8 cellular contexts compared by ENCODE assay signal in the genomic region with DNA sequence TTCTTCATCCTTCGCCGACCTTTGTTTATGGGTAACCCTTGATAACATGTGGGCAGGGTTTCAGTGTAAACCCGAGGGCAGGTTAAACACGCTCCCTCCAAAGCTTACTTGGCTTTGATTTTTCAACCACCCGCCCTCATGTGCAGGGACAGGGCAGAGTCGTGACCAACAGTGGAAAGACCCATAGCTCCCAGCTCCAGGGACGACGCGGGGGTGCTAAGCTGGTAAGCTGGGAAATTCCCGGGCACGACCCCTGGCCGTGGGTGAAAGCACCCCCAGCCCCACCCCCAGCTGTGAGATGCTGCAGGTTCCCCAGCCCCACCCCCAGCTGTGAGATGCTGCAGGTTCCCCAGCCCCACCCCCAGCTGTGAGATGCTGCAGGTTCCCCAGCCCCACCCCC. TPM values are rescaled to one million over a fixed set of nuclear protein-coding genes. Genes with fewer than 3 reads are reported as not detected.
A peak's percentile ranks its signal among the peaks of the same experiment; 100 is the strongest.
DNase-seq lines count a peak whose midpoint lies in the region; ATAC-seq and TF ChIP-seq lines count a peak whose summit lies in the region.
"Not testable (repeated sequence)": the region's sequence is repeated elsewhere in the genome, so short reads cannot be mapped to it uniquely, and the experiment has no call there.

No MANE protein-coding gene starts in this region.

- CTCF ChIA-PET in PC-3 (lab: Charles Lee): not testable (repeated sequence)

- BruUV-seq in PC-3 (replicated peaks; lab: Mats Ljungman, UMichigan): not testable (repeated sequence)

- H3K9ac ChIP-seq in BLaER1: not testable (repeated sequence)
- peak overlapping the region; percentile 55; the same call in 1 of the 2 replicates for H3K9ac ChIP-seq in PC-3 (ENCODE audit: low read length)

- H3K4me1 ChIP-seq in BLaER1: peaks cover 89% of the 10 kb centered on the region
- peaks cover 30% of the 10 kb centered on the region for H3K4me1 ChIP-seq in PC-3 (ENCODE audit: insufficient read depth, low read length)
- H3K4me1 ChIP-seq in right lobe of liver: peaks cover 0 to 14% (median 2%) of the 10 kb centered on the region in 4 donors
- peaks cover 14 to 58% (median 43%) of the 10 kb centered on the region in 4 donors for H3K4me1 ChIP-seq in stomach

- not testable (repeated sequence) for H3K9me3 Mint-ChIP-seq in endothelial cell (ENCODE audit: unreplicated experiment)

- H3K27ac Mint-ChIP-seq in endothelial cell (ENCODE audit: unreplicated experiment): not testable (repeated sequence)

- TF ChIP-seq POLR2A in right lobe of liver (IDR thresholded peaks at IDR 0.05); stomach (IDR thresholded peaks at IDR 0.05): not testable (repeated sequence)

- H3K36me3 Mint-ChIP-seq in endothelial cell (ENCODE audit: low read depth, unreplicated experiment): peaks cover 19% of the 10 kb centered on the region

- not testable (repeated sequence) for DNase-seq in PC-3; endothelial cell (ENCODE audit: low spot score)
- peak; percentile 2 for DNase-seq in activated CD4-positive, alpha-beta T cell treated with anti-CD3 and anti-CD28 coated beads for 48 hours
- peak; percentile 1 for DNase-seq in activated naive CD4-positive, alpha-beta T cell treated with Interleukin-2 at 50 U/mL for 16 hours
- peak; percentile 16 to 51 (median 28) for DNase-seq in right lobe of liver
- DNase-seq in posterior vena cava (ENCODE audit: low spot score): peak; percentile 49
- peak; percentile 17 for DNase-seq in stomach

- not testable (repeated sequence) for ATAC-seq in PC-3
- peak in 2 of 4 donors; percentile 3 to 6 for ATAC-seq in right lobe of liver

- TF ChIP-seq EP300 in stomach (IDR thresholded peaks at IDR 0.05): not testable (repeated sequence)

- peak overlapping the region; percentile 28 for H3K27ac ChIP-seq in BLaER1
- H3K27ac ChIP-seq in PC-3 (ENCODE audit: low read length): peak overlapping the region; percentile 80
- peak overlapping the region in 1 of 3 donors; percentile 53 for H3K27ac ChIP-seq in right lobe of liver
- peak overlapping the region in 4 of 5 donors; percentile 17 to 67 (median 54) for H3K27ac ChIP-seq in stomach

- not testable (repeated sequence) for H3K27me3 ChIP-seq in BLaER1; PC-3 (ENCODE audit: low read length); right lobe of liver; stomach

- WGBS in right lobe of liver (ENCODE audit: insufficient coverage, low coverage, low lambda C conversion rate, missing lambda C conversion rate): 60% methylated on average over 11 of the region's 12 CpGs
- WGBS in stomach, 5 donors: 67 to 73% (median 71%) methylated on average over 12 of the region's 12 CpGs

- H3K79me2 ChIP-seq in PC-3 (ENCODE audit: low read length): peaks cover 28% of the 10 kb centered on the region

- peaks cover 27% of the 10 kb centered on the region for H3K27me3 Mint-ChIP-seq in endothelial cell (ENCODE audit: unreplicated experiment)

- intact Hi-C loops in PC-3 (cut with micrococcal nuclease); right lobe of liver (cut with DNase I); stomach (cut with DNase I; ENCODE audit: low total_unique reads): not testable (repeated sequence)
- intact Hi-C loops in posterior vena cava (cut with DNase I): loop anchor here in 1 of 2 donors (1.0 kb wide), 1 partner anchor 12 kb away; no protein-coding TSS in a partner anchor

- not testable (repeated sequence) for H3K9me3 ChIP-seq in BLaER1; PC-3 (ENCODE audit: low read length); right lobe of liver; stomach

- peak overlapping the region; percentile 78 for H3K4me3 Mint-ChIP-seq in endothelial cell (ENCODE audit: unreplicated experiment)

- H3K4me1 Mint-ChIP-seq in endothelial cell (ENCODE audit: unreplicated experiment): peaks cover 60% of the 10 kb centered on the region

- TF ChIP-seq CTCF in PC-3 (conservative IDR thresholded peaks at IDR 0.05; ENCODE audit: low read depth, low read length); endothelial cell (IDR thresholded peaks at IDR 0.05; ENCODE audit: unreplicated experiment); right lobe of liver (IDR thresholded peaks at IDR 0.05); stomach (IDR thresholded peaks at IDR 0.05): not testable (repeated sequence)

- H3K4me3 ChIP-seq in BLaER1; PC-3 (ENCODE audit: low read length); right lobe of liver; stomach: not testable (repeated sequence)

- H3K36me3 ChIP-seq in BLaER1: peaks cover 13% of the 10 kb centered on the region; the same call in 1 of the 2 replicates
- H3K36me3 ChIP-seq in PC-3 (ENCODE audit: low read depth, low read length); right lobe of liver; stomach: not testable (repeated sequence)

- not testable (repeated sequence) for H3K9me2 ChIP-seq in PC-3 (replicated peaks; ENCODE audit: low read length)

- H3K4me2 ChIP-seq in BLaER1: peak overlapping the region; percentile 86
- peak overlapping the region; percentile 69 for H3K4me2 ChIP-seq in PC-3 (ENCODE audit: low read length)

- H4K20me1 ChIP-seq in BLaER1: peaks cover 24% of the 10 kb centered on the region
- H4K20me1 ChIP-seq in PC-3 (ENCODE audit: low read length): not testable (repeated sequence)

- POLR2A ChIA-PET in PC-3 (lab: Charles Lee; ENCODE audit: unreplicated experiment): interaction anchor here (0.6 kb wide), 1 partner anchor 49 kb away, joined by 3 read pairs; no protein-coding TSS in a partner anchor

- not testable (repeated sequence) for H3F3A ChIP-seq in PC-3 (ENCODE audit: low read length, unreplicated experiment)

- not testable (repeated sequence) for H2AFZ ChIP-seq in PC-3 (ENCODE audit: low read length)

RNA-seq across cellular contexts. Expression of a gene that starts 17.8 kb away (rescaled TPM):
- total RNA-seq in PC-3 (2014; rRNA removed) (9.1 and 9.4 TPM in 2 replicates), endothelial cell (ENCODE audit: unreplicated experiment) (34.0 TPM), right lobe of liver (1 to 10 TPM; 3.5 to 7.9 (median 4.6) TPM), posterior vena cava (10 to 100 TPM; 28.8 to 30.1 TPM), stomach (10 to 100 TPM in 1 of 5 donors, 1 to 10 TPM in 4; 3.8 to 22.3 (median 6.4) TPM)
- polyA plus RNA-seq in stomach: 10 to 100 TPM in 2 of 3 donors, 1 to 10 TPM in 1; 3.7 to 11.8 (median 10.9) TPM
